ENCODE assay signal across 7 cellular contexts in the genomic region with DNA sequence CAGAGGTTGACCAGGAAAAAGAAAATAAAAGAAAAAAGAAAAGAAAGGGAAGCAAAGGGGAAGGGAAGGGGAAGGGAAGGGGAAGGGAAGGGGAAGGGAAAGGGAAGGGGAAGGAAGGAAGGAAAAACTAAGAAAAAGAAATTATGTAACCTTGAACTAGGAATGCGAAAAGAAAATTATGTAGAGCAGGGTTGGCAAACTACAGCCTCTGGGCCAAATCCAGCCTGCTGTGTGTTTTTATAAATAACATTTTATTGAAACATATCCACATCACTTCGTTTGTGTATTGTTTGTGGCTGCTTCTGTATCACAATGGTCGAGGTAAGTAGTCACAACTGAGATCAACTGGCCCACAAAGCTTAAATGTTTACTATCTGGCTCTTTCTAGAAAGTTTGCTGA.
"Had no signal": no experiment of that assay in that cellular context is flagged by ENCODE, and none has a peak within 500 bp of the region (broad histone marks: within the 10 kb centered on the region; RNA-seq: fewer than 3 reads in every experiment).

No MANE protein-coding gene starts in this region.

- ATAC-seq: GM12878 had no signal

- DNase-seq: GF-D8 had no signal

- H3K4me3 ChIP-seq: GM12878 had no signal

- FAIRE-seq: G401.6, GM12878, GM12891, GM12892, GM18507, GM19239 had no signal
